Comparison of ENCODE assay signal across 19 cellular contexts in genomic region chr11:5674391-5674790, GRCh38.
"Had no signal": no experiment of that assay in that cellular context is flagged by ENCODE, and none has a peak within 500 bp of the region (broad histone marks: within the 10 kb centered on the region; RNA-seq: fewer than 3 reads in every experiment).

No MANE protein-coding gene starts in this region.

- H3K27ac ChIP-seq: foreskin keratinocyte, hepatocyte, left ventricle myocardium inferior, lower lobe of right lung, psoas muscle, right lobe of liver, transverse colon had no signal

- H3K9me3 ChIP-seq: lower lobe of right lung, psoas muscle, right lobe of liver, transverse colon had no signal

- H3K9me3 Mint-ChIP-seq: effector memory CD8-positive, alpha-beta T cell; stimulated activated effector memory CD8-positive, alpha-beta T cell treated with anti-CD3 and anti-CD28 coated beads, Interleukin-12 subunit alpha, Interleukin-12 subunit beta, amount 100 ng/mL, for 72 hours; stimulated activated naive CD8-positive, alpha-beta T cell treated with anti-CD3 and anti-CD28 coated beads, Interleukin-15, Interleukin-2, amounts not matched to agents 100 ng/mL and 50 ng/mL, for 24 hours had no signal

- H3K4me1 ChIP-seq: lower lobe of right lung, psoas muscle, right lobe of liver, transverse colon had no signal

- H3K4me3 Mint-ChIP-seq: naive B cell; nephron progenitor cell; stimulated activated effector memory CD8-positive, alpha-beta T cell treated with anti-CD3 and anti-CD28 coated beads, Interleukin-12 subunit alpha, Interleukin-12 subunit beta, amount 100 ng/mL, for 72 hours; stimulated activated naive CD8-positive, alpha-beta T cell treated with anti-CD3 and anti-CD28 coated beads, Interleukin-15, Interleukin-2, amounts not matched to agents 100 ng/mL and 50 ng/mL, for 24 hours had no signal

- DNase-seq: effector memory CD8-positive, alpha-beta T cell; foreskin keratinocyte; head of caudate nucleus; kidney; left cardiac atrium; left ventricle myocardium inferior; lower lobe of right lung; mesenchymal stem cell; naive B cell; nephron progenitor cell; psoas muscle; retina; right lobe of liver; stimulated activated CD4-positive, alpha-beta T cell treated with anti-CD3 and anti-CD28 coated beads, Interleukin-4, amount 100 ng/mL, for 1 hour; stimulated activated CD8-positive, alpha-beta memory T cell treated with anti-CD3 and anti-CD28 coated beads, Interleukin-4, amount 100 ng/mL, for 48 hours; transverse colon had no signal

- H3K27me3 ChIP-seq: foreskin keratinocyte, hepatocyte, right lobe of liver, transverse colon had no signal

- H3K27me3 Mint-ChIP-seq: effector memory CD8-positive, alpha-beta T cell; naive B cell; stimulated activated naive CD8-positive, alpha-beta T cell treated with anti-CD3 and anti-CD28 coated beads, Interleukin-15, Interleukin-2, amounts not matched to agents 100 ng/mL and 50 ng/mL, for 24 hours had no signal

- H3K27ac Mint-ChIP-seq: effector memory CD8-positive, alpha-beta T cell; nephron progenitor cell; stimulated activated effector memory CD8-positive, alpha-beta T cell treated with anti-CD3 and anti-CD28 coated beads, Interleukin-12 subunit alpha, Interleukin-12 subunit beta, amount 100 ng/mL, for 72 hours; stimulated activated naive CD8-positive, alpha-beta T cell treated with anti-CD3 and anti-CD28 coated beads, Interleukin-15, Interleukin-2, amounts not matched to agents 100 ng/mL and 50 ng/mL, for 24 hours had no signal

- H3K4me3 ChIP-seq: hepatocyte, left ventricle myocardium inferior, lower lobe of right lung, psoas muscle, right lobe of liver, transverse colon had no signal

- ATAC-seq: effector memory CD8-positive, alpha-beta T cell; foreskin keratinocyte; left cardiac atrium; lower lobe of right lung; psoas muscle; stimulated activated effector memory CD8-positive, alpha-beta T cell treated with anti-CD3 and anti-CD28 coated beads, Interleukin-12 subunit alpha, Interleukin-12 subunit beta, amount 100 ng/mL, for 72 hours had no signal

- H3K4me1 Mint-ChIP-seq: nephron progenitor cell had no signal
